Comparison of ENCODE assay signal across 8 cellular contexts in genomic region chr10:29735628-29736324, GRCh38.
DNase-seq lines count a peak whose midpoint lies in the region; ATAC-seq and TF ChIP-seq lines count a peak whose summit lies in the region.

No MANE protein-coding gene starts in this region.

- ATAC-seq in CD8-positive, alpha-beta T cell = peak; percentile 79
- peak; percentile 83 for ATAC-seq in GM19463 (IDR thresholded peaks at IDR 0.05; ENCODE audit: unreplicated experiment)
- peak; percentile 87 for ATAC-seq in stimulated activated naive CD8-positive, alpha-beta T cell treated with anti-CD3 and anti-CD28 coated beads, Interleukin-15, Interleukin-2, amounts not matched to agents 100 U/mL and 50 U/mL, for 24 hours

- peak; percentile 57 to 92 (median 79) for DNase-seq in CD8-positive, alpha-beta T cell
- DNase-seq in HL-60 (ENCODE audit: low read depth in 1 of 2, low spot score in 1 of 2) (peak; percentile 49 to 84), fibroblast of gingiva (ENCODE audit: low read depth) (peak; percentile 78), nephron progenitor cell (peak; percentile 92)
- peak; percentile 90 to 93 for DNase-seq in activated T-cell treated with anti-CD3 and anti-CD28 coated beads, Interleukin-2, amount 50 U/mL, for 48 hours
- DNase-seq in stimulated activated naive CD8-positive, alpha-beta T cell treated with anti-CD3 and anti-CD28 coated beads, Interleukin-15, Interleukin-2, amounts not matched to agents 100 U/mL and 50 U/mL, for 24 hours = peak; percentile 89

- H3K9me3 ChIP-seq in CD8-positive, alpha-beta T cell (ENCODE audit: low read length) = no peaks in the 10 kb centered on the region
- no peaks in the 10 kb centered on the region for H3K9me3 ChIP-seq in OCI-LY1 (ENCODE audit: low read length)

- H3K36me3 ChIP-seq in CD8-positive, alpha-beta T cell (ENCODE audit: insufficient read depth, low read length) = no peaks in the 10 kb centered on the region
- no peaks in the 10 kb centered on the region for H3K36me3 ChIP-seq in OCI-LY1 (ENCODE audit: insufficient read depth, low read length)

- peak overlapping the region; percentile 77 for H3K4me3 ChIP-seq in CD8-positive, alpha-beta T cell (ENCODE audit: low read depth, low read length)
- H3K4me3 ChIP-seq in HL-60 (replicated peaks; ENCODE audit: insufficient read depth, low read length) (peak overlapping the region; percentile 56), OCI-LY1 (ENCODE audit: low read depth, low read length, poor library complexity, severe bottlenecking) (no peak overlapping the region)

- H3K4me1 Mint-ChIP-seq in CD8-positive, alpha-beta T cell (ENCODE audit: low read depth) = peaks cover 41% of the 10 kb centered on the region
- peaks cover 66% of the 10 kb centered on the region for H3K4me1 Mint-ChIP-seq in nephron progenitor cell

- H2AFZ ChIP-seq in OCI-LY1 (ENCODE audit: low read length) = no peak overlapping the region

- no peaks in the 10 kb centered on the region for H3K79me2 ChIP-seq in OCI-LY1 (ENCODE audit: insufficient read depth, low read length)

- H3K27ac Mint-ChIP-seq in CD8-positive, alpha-beta T cell = peak overlapping the region; percentile 83
- H3K27ac Mint-ChIP-seq in nephron progenitor cell = no peak overlapping the region

- H3F3A ChIP-seq in OCI-LY1 (ENCODE audit: insufficient read depth, low read length) = no peaks in the 10 kb centered on the region

- TF ChIP-seq CTCF in CD8-positive, alpha-beta T cell (IDR thresholded peaks at IDR 0.05) = peak; percentile 82
- TF ChIP-seq CTCF in HL-60 (IDR thresholded peaks at IDR 0.05; ENCODE audit: insufficient read depth, low read length) (peak; percentile 17), OCI-LY1 (IDR thresholded peaks at IDR 0.05; ENCODE audit: low read length) (peak; percentile 8; the same call in 1 of the 2 replicates), nephron progenitor cell (IDR thresholded peaks at IDR 0.05) (peak; percentile 88)

- H3K27me3 ChIP-seq in CD8-positive, alpha-beta T cell (ENCODE audit: insufficient read depth, low read length) = no peaks in the 10 kb centered on the region
- H3K27me3 ChIP-seq in HL-60 (ENCODE audit: insufficient read depth, poor library complexity, severe bottlenecking) (no peaks in the 10 kb centered on the region), OCI-LY1 (ENCODE audit: insufficient read depth, low read length) (no peaks in the 10 kb centered on the region)

- H3K36me3 Mint-ChIP-seq in CD8-positive, alpha-beta T cell = no peaks in the 10 kb centered on the region
- no peaks in the 10 kb centered on the region for H3K36me3 Mint-ChIP-seq in nephron progenitor cell (ENCODE audit: low read depth)

- H3K4me2 ChIP-seq in OCI-LY1 (ENCODE audit: low read length) = no peak overlapping the region

- H3K9me3 Mint-ChIP-seq in CD8-positive, alpha-beta T cell = no peaks in the 10 kb centered on the region
- H3K9me3 Mint-ChIP-seq in nephron progenitor cell = no peaks in the 10 kb centered on the region

- peaks cover 42% of the 10 kb centered on the region for H3K4me1 ChIP-seq in CD8-positive, alpha-beta T cell (ENCODE audit: insufficient read depth, low read length)
- H3K4me1 ChIP-seq in OCI-LY1 (ENCODE audit: insufficient read depth, low read length, severe bottlenecking) = no peaks in the 10 kb centered on the region

- H3K9me2 ChIP-seq in OCI-LY1 (ENCODE audit: low read depth, low read length) = no peaks in the 10 kb centered on the region

- no peaks in the 10 kb centered on the region for H3K27me3 Mint-ChIP-seq in CD8-positive, alpha-beta T cell (ENCODE audit: low read depth)
- H3K27me3 Mint-ChIP-seq in nephron progenitor cell (ENCODE audit: low read depth, poor library complexity) = peaks cover 12% of the 10 kb centered on the region

- POLR2A ChIA-PET in CD8-positive, alpha-beta T cell (lab: Charles Lee) = interaction anchor here (0.7 to 1.6 kb wide), 4 partner anchors 34 to 89 kb away, joined by 3 to 6 read pairs (median 4); no protein-coding TSS in a partner anchor

- CTCF ChIA-PET in CD8-positive, alpha-beta T cell (lab: Charles Lee) = interaction anchor here (0.8 to 1.7 kb wide), 8 partner anchors 9 to 127 kb away, joined by 3 to 8 read pairs (median 4); partner anchors contain the start of gene SVIL

- no peaks in the 10 kb centered on the region for H4K20me1 ChIP-seq in OCI-LY1 (ENCODE audit: insufficient read depth, low read length)

- peak overlapping the region; percentile 59 for H3K27ac ChIP-seq in CD8-positive, alpha-beta T cell (ENCODE audit: low read depth, low read length)
- H3K27ac ChIP-seq in HL-60 (replicated peaks) = peak overlapping the region; percentile 71
- no peak overlapping the region for H3K27ac ChIP-seq in OCI-LY1 (ENCODE audit: low read depth, low read length, poor library complexity, severe bottlenecking)

- intact Hi-C loops in CD8-positive, alpha-beta T cell (cut with DNase I, micrococcal nuclease) = loop anchor here (1.0 to 5.0 kb wide), 8 partner anchors 53 to 219 kb away; no protein-coding TSS in a partner anchor

- H3K9ac ChIP-seq in OCI-LY1 (ENCODE audit: low read length) = no peak overlapping the region

- H3K4me3 Mint-ChIP-seq in CD8-positive, alpha-beta T cell = peak overlapping the region; percentile 88
- H3K4me3 Mint-ChIP-seq in nephron progenitor cell = peak overlapping the region; percentile 80

Comparison
In these comparisons a context has a peak if more than half of its experiments do, and no peak if none do; other contexts are left out.
1. CTCF ChIP-seq: peak in every context shown above with its lines; median percentile 88 in nephron progenitor cell; 82 in CD8-positive, alpha-beta T cell; 17 in HL-60; 8 in OCI-LY1.